ENCODE assay signal across 8 cellular contexts in genomic region chr1:169794530-169795416, GRCh38. TPM values are rescaled to one million over a fixed set of nuclear protein-coding genes. Genes with fewer than 3 reads are reported as not detected.
DNase-seq lines count a peak whose midpoint lies in the region; ATAC-seq and TF ChIP-seq lines count a peak whose summit lies in the region.

METTL18 (minus strand) TSS chr1:169794907; CDS start chr1:169793695, 1,212 bp downstream.

- H3K9ac ChIP-seq in IMR-90 (ENCODE audit: low read depth, low read length) = peak within 1 kb of the TSS; percentile 100

- in situ Hi-C loops in IMR-90 (cut with MboI; ENCODE audit: low sequenced_read_pairs) = no loop called here

- DNase-seq in DMS 273 (lab: John Stamatoyannopoulos, UW; ENCODE audit: unreplicated experiment) (peak; percentile 98), IMR-90 (peak; percentile 96), OCI-M1 (lab: John Stamatoyannopoulos, UW) (peak; percentile 98), activated T-cell treated with anti-CD3 and anti-CD28 coated beads for 24 hours (ENCODE audit: low read depth) (peak; percentile 89), epithelial cell of prostate (ENCODE audit: low read depth, low spot score) (peak; percentile 90), mucosa of descending colon (peak; percentile 93 to 96 (median 94))
- peak; percentile 84 for DNase-seq in stimulated activated CD8-positive, alpha-beta memory T cell treated with anti-CD3 and anti-CD28 coated beads, Interleukin-4, amount 100 ng/mL, for 24 hours (ENCODE audit: low read depth)

- peak within 1 kb of the TSS; percentile 100 for H3K4ac ChIP-seq in IMR-90 (ENCODE audit: low read depth, low read length)

- intact Hi-C loops in IMR-90 (cut with micrococcal nuclease) (no loop called here), mucosa of descending colon (cut with DNase I, micrococcal nuclease) (no loop called here)

- peak within 1 kb of the TSS; percentile 94 for H3K4me2 ChIP-seq in IMR-90 (ENCODE audit: low read depth, low read length)

- no peak for TF ChIP-seq CTCF in IMR-90 (conservative IDR thresholded peaks at IDR 0.05; ENCODE audit: low read depth, low read length)
- TF ChIP-seq CTCF in mucosa of descending colon (IDR thresholded peaks at IDR 0.05) = no peak

- H2AK9ac ChIP-seq in IMR-90 (replicated peaks; ENCODE audit: low read depth, low read length, poor library complexity) = peak within 1 kb of the TSS; percentile 6

- no peaks in the 10 kb centered on the region for H3K9me3 ChIP-seq in IMR-90 (ENCODE audit: control insufficient read depth, insufficient read depth, low read length)
- no peaks in the 10 kb centered on the region for H3K9me3 ChIP-seq in mucosa of descending colon

- H2AFZ ChIP-seq in IMR-90 (replicated peaks; ENCODE audit: low read length, poor library complexity) = peak within 1 kb of the TSS; percentile 96

- H3K9me1 ChIP-seq in IMR-90 (ENCODE audit: insufficient read depth, low read length) = no peaks in the 10 kb centered on the region

- H2AK5ac ChIP-seq in IMR-90 (ENCODE audit: low read depth, low read length) = peak within 1 kb of the TSS; percentile 89

- H4K5ac ChIP-seq in IMR-90 (ENCODE audit: low read depth, low read length) = peak within 1 kb of the TSS; percentile 100

- CTCF ChIA-PET in IMR-90 (lab: Yijun Ruan, JAX) = interaction anchor here (1.0 kb wide), 1 partner anchor 11 kb away, joined by 3 read pairs; no protein-coding TSS in a partner anchor

- no TSS peak for BruUV-seq in IMR-90 (replicated peaks; lab: Mats Ljungman, UMichigan)

- H4K20me1 ChIP-seq in IMR-90 (ENCODE audit: insufficient read depth, low read length) = no peaks in the 10 kb centered on the region

- peak within 1 kb of the TSS; percentile 100 for H3K18ac ChIP-seq in IMR-90 (ENCODE audit: low read depth, low read length)

- peak within 1 kb of the TSS; percentile 99 for H3K14ac ChIP-seq in IMR-90 (replicated peaks; ENCODE audit: low read depth, low read length)

- H2BK120ac ChIP-seq in IMR-90 (ENCODE audit: low read depth, low read length) = peak within 1 kb of the TSS; percentile 93

- H3K27me3 ChIP-seq in IMR-90 (ENCODE audit: control insufficient read depth, insufficient read depth, low read length) = no peaks in the 10 kb centered on the region

- H3K79me1 ChIP-seq in IMR-90 (ENCODE audit: low read depth in 1 of 2, low read length in 2 of 2) = peaks cover 11 to 16% of the 10 kb centered on the region in 2 experiments

- peak within 1 kb of the TSS; percentile 97 for H4K91ac ChIP-seq in IMR-90 (ENCODE audit: insufficient read depth, low read depth, low read length)

- dilution Hi-C loops in IMR-90 (cut with HindIII; ENCODE audit: low sequenced_read_pairs, unreplicated experiment) = no loop called here

- peak within 1 kb of the TSS; percentile 94 for H3K56ac ChIP-seq in IMR-90 (ENCODE audit: extremely low read depth, insufficient read depth, low read length)

- peak; percentile 46; the same call in 1 of the 2 replicates for TF ChIP-seq POLR2A in IMR-90 (IDR thresholded peaks at IDR 0.05; ENCODE audit: low read depth, low read length)

- H3K27ac ChIP-seq in IMR-90 (ENCODE audit: insufficient read depth, low read length) = peak within 1 kb of the TSS; percentile 100
- peak within 1 kb of the TSS; percentile 81 for H3K27ac ChIP-seq in epithelial cell of prostate

- H3K4me3 ChIP-seq in IMR-90 (ENCODE audit: insufficient read depth, low read depth, low read length) (peak within 1 kb of the TSS; percentile 98), mucosa of descending colon (peak within 1 kb of the TSS; percentile 50)

- POLR2A ChIA-PET in IMR-90 (lab: Charles Lee; ENCODE audit: unreplicated experiment) = no interaction called here

- H3K23ac ChIP-seq in IMR-90 (ENCODE audit: low read depth, low read length) = peak within 1 kb of the TSS; percentile 96

- no peak for TF ChIP-seq RAD21 in IMR-90 (IDR thresholded peaks at IDR 0.05; ENCODE audit: low read length)

- no CpG with 5 or more reads among the region's 48 CpGs for WGBS in IMR-90 (ENCODE audit: extremely low coverage in 2 of 2, insufficient read length in 1 of 2), 2 experiments

- ATAC-seq in GM21528 (IDR thresholded peaks at IDR 0.05; ENCODE audit: low FRiP score, unreplicated experiment) = peak; percentile 96
- peak; percentile 99 for ATAC-seq in IMR-90 (ENCODE audit: low read depth)
- peak; percentile 100 for ATAC-seq in mucosa of descending colon

- peak within 1 kb of the TSS; percentile 97 to 100 for H4K8ac ChIP-seq in IMR-90 (ENCODE audit: low read depth in 2 of 2, low read length in 2 of 2)

- peak within 1 kb of the TSS; percentile 89 for H2BK5ac ChIP-seq in IMR-90 (ENCODE audit: low read depth, low read length, poor library complexity, severe bottlenecking)

- no peaks in the 10 kb centered on the region; the same call in 1 of the 2 replicates for H3K4me1 ChIP-seq in IMR-90 (ENCODE audit: control insufficient read depth, insufficient read depth, low read length)
- peaks cover 20% of the 10 kb centered on the region for H3K4me1 ChIP-seq in mucosa of descending colon (ENCODE audit: low read depth)

- H2BK20ac ChIP-seq in IMR-90 (ENCODE audit: low read depth, low read length) = peak within 1 kb of the TSS; percentile 87

- no peaks in the 10 kb centered on the region for H3K36me3 ChIP-seq in IMR-90 (ENCODE audit: control insufficient read depth, insufficient read depth, low read length)
- H3K36me3 ChIP-seq in mucosa of descending colon (ENCODE audit: low read depth) = no peaks in the 10 kb centered on the region

- peak within 1 kb of the TSS; percentile 94; the same call in 2 of the 3 replicates for H2BK15ac ChIP-seq in IMR-90 (ENCODE audit: low read depth, low read length)

TF ChIP-seq in IMR-90, 13 proteins besides CTCF, POLR2A, EP300 and RAD21:
- TF ChIP-seq SMC3 (IDR thresholded peaks at IDR 0.05; ENCODE audit: low read depth, low read length) (no peak), CEBPB (IDR thresholded peaks at IDR 0.05; ENCODE audit: low read depth, low read length) (no peak), MXI1 (IDR thresholded peaks at IDR 0.05; ENCODE audit: borderline replicate concordance, low read depth, low read length) (peak; percentile 70)

RNA-seq across cellular contexts. Expression of gene METTL18, which starts in this region (rescaled TPM):
- total RNA-seq in IMR-90 (2012; rRNA removed) = 3.4 and 7.2 TPM in 2 replicates
- polyA plus RNA-seq in IMR-90 (2012; rRNA removed) = 1.8 and 2.9 TPM in 2 replicates
- 0.25 and 0.33 TPM in 2 replicates for polyA plus RNA-seq in IMR-90 (2012; cell fraction: cytosol; rRNA removed)
- 0.09 and 0.52 TPM in 2 replicates for polyA plus RNA-seq in IMR-90 (2012; cell fraction: nucleus; rRNA removed; ENCODE audit: low replicate concordance)
- 1 to 10 TPM; 4.4 to 8.2 (median 6.5) TPM for total RNA-seq in mucosa of descending colon

Comparison
In these comparisons a context has a peak if more than half of its experiments do, and no peak if none do; other contexts are left out.
1. Peak in every context shown above with its lines: DNase-seq, ATAC-seq, H3K4me3 ChIP-seq and H3K27ac ChIP-seq.